In genomic region chr12:3193131-3193530, GRCh38 we compare ENCODE assay signal across 16 cellular contexts.
DNase-seq lines count a peak whose midpoint lies in the region; ATAC-seq lines count a peak whose summit lies in the region.
"Had no signal": no experiment of that assay in that cellular context is flagged by ENCODE, and none has a peak within 500 bp of the region (broad histone marks: within the 10 kb centered on the region; RNA-seq: fewer than 3 reads in every experiment).

No MANE protein-coding gene starts in this region.

- peak; percentile 75 for DNase-seq in G401 (ENCODE audit: low spot score)
- peak; percentile 64 for DNase-seq in cerebellar cortex (ENCODE audit: low spot score)
- DNase-seq in sciatic nerve (ENCODE audit: low spot score) = no peak
- no peak for DNase-seq in dermis blood vessel endothelial cell
- no peak for DNase-seq in NCI-H69 (lab: John Stamatoyannopoulos, UW)
- DNase-seq: 8988T; ACHN; Caco-2; Calu3; CD4-positive, alpha-beta T cell; CD8-positive, alpha-beta T cell; DMS79 treated with DMSO at 0.1 percent for 48 hours; GDM1 had no signal

- ATAC-seq in sciatic nerve (peak; percentile 7), GM21717 (IDR thresholded peaks at IDR 0.05; ENCODE audit: unreplicated experiment) (no peak)
- ATAC-seq in activated CD4-positive, CD25-positive, alpha-beta regulatory T cell treated with anti-CD3 and anti-CD28 coated beads, Interleukin-2, amount 50 U/mL, for 24 hours = no peak
- ATAC-seq: CD8-positive, alpha-beta T cell; GM12878 had no signal

- intact Hi-C loops in sciatic nerve (cut with DNase I) = no loop called here

- in situ Hi-C loops in G401 (cut with HindIII; ENCODE audit: low sequenced_read_pairs) = no loop called here

Comparison
In these comparisons a context has a peak if more than half of its experiments do, and no peak if none do; other contexts are left out.
1. DNase-seq: peak in G401 (single experiment) and cerebellar cortex (single experiment); none in sciatic nerve (single experiment), dermis blood vessel endothelial cell (single experiment) and NCI-H69 (single experiment).